Comparison of ENCODE assay signal across 31 cellular contexts in the genomic region with DNA sequence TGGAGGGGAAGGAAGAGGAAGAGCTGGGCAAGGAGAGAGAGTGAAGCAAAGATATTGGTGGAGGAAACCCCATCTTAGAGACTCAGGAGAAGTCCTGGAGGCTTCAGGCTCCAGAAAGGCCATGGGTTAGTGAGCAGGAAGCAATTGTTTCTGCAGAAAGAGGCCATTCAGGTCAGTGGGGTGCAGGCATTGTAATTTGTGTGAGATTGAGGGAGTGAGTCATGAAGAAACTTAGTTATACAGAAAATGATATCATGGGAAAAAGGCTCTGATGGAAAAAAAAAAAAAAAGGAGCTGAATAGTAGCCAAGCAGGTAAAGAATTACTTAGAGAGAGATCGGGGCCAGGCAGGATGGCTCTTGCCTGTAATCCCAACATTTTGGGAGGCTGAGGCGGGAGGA. TPM values are rescaled to one million over a fixed set of nuclear protein-coding genes. Genes with fewer than 3 reads are reported as not detected.
DNase-seq lines count a peak whose midpoint lies in the region; ATAC-seq and TF ChIP-seq lines count a peak whose summit lies in the region.
"Had no signal": no experiment of that assay in that cellular context is flagged by ENCODE, and none has a peak within 500 bp of the region (broad histone marks: within the 10 kb centered on the region; RNA-seq: fewer than 3 reads in every experiment).

No MANE protein-coding gene starts in this region.

- no peak overlapping the region for H3K9ac ChIP-seq in PC-3 (ENCODE audit: low read length)

- no peaks in the 10 kb centered on the region for H3K9me2 ChIP-seq in PC-3 (replicated peaks; ENCODE audit: low read length)

- no peak overlapping the region for H3K4me3 ChIP-seq in PC-3 (ENCODE audit: low read length)
- H3K4me3 ChIP-seq: adrenal gland, body of pancreas, gastrocnemius medialis, hepatocyte, lower lobe of right lung, suprapubic skin, upper lobe of right lung had no signal

- CTCF ChIA-PET in activated CD4-positive, alpha-beta T cell treated with anti-CD3 and anti-CD28 coated beads for 36 hours (lab: Charles Lee) = interaction anchor here (0.6 to 0.8 kb wide), 2 partner anchors 33 to 212 kb away, joined by 3 to 5 read pairs; no protein-coding TSS in a partner anchor
- CTCF ChIA-PET in PC-3 (lab: Charles Lee) = no interaction called here

- H3K36me3 Mint-ChIP-seq in activated CD4-positive, alpha-beta T cell treated with anti-CD3 and anti-CD28 coated beads for 36 hours (ENCODE audit: low read depth) = no peaks in the 10 kb centered on the region
- H3K36me3 Mint-ChIP-seq: stimulated activated effector memory CD8-positive, alpha-beta T cell treated with anti-CD3 and anti-CD28 coated beads, Interleukin-12 subunit alpha, Interleukin-12 subunit beta, amount 100 ng/mL, for 72 hours had no signal

- POLR2A ChIA-PET in activated CD4-positive, alpha-beta T cell treated with anti-CD3 and anti-CD28 coated beads for 36 hours (lab: Charles Lee) = interaction anchor here (0.5 to 0.6 kb wide), 3 partner anchors 18 to 190 kb away, joined by 3 to 4 read pairs (median 4); no protein-coding TSS in a partner anchor
- POLR2A ChIA-PET in PC-3 (lab: Charles Lee; ENCODE audit: unreplicated experiment) = no interaction called here

- H3K9me3 Mint-ChIP-seq in activated CD4-positive, alpha-beta T cell treated with anti-CD3 and anti-CD28 coated beads for 36 hours (ENCODE audit: low read depth) = no peaks in the 10 kb centered on the region
- H3K9me3 Mint-ChIP-seq: HFFc6; stimulated activated effector memory CD8-positive, alpha-beta T cell treated with anti-CD3 and anti-CD28 coated beads, Interleukin-12 subunit alpha, Interleukin-12 subunit beta, amount 100 ng/mL, for 72 hours had no signal

- TF ChIP-seq CTCF in PC-3 (conservative IDR thresholded peaks at IDR 0.05; ENCODE audit: low read depth, low read length) = no peak

- H3K36me3 ChIP-seq in PC-3 (ENCODE audit: low read depth, low read length) = no peaks in the 10 kb centered on the region
- H3K36me3 ChIP-seq: adrenal gland, gastrocnemius medialis, suprapubic skin, upper lobe of right lung had no signal

- intact Hi-C loops in activated CD4-positive, alpha-beta T cell treated with anti-CD3 and anti-CD28 coated beads for 36 hours (cut with DNase I, micrococcal nuclease) = no loop called here
- intact Hi-C loops in PC-3 (cut with micrococcal nuclease) = no loop called here

- H3K9me3 ChIP-seq in PC-3 (ENCODE audit: low read length) = no peaks in the 10 kb centered on the region
- H3K9me3 ChIP-seq: adrenal gland, body of pancreas, gastrocnemius medialis, lower lobe of right lung, suprapubic skin, upper lobe of right lung had no signal

- H2AFZ ChIP-seq in PC-3 (ENCODE audit: low read length) = no peak overlapping the region
- H2AFZ ChIP-seq: hepatocyte had no signal

- H3K4me1 Mint-ChIP-seq in activated CD4-positive, alpha-beta T cell treated with anti-CD3 and anti-CD28 coated beads for 36 hours = peaks cover 39% of the 10 kb centered on the region

- H3K4me1 ChIP-seq in PC-3 (ENCODE audit: insufficient read depth, low read length) = no peaks in the 10 kb centered on the region

- ATAC-seq in activated CD4-positive, alpha-beta T cell treated with anti-CD3 and anti-CD28 coated beads for 36 hours = peak; percentile 30
- ATAC-seq in GM19395 (IDR thresholded peaks at IDR 0.05; ENCODE audit: unreplicated experiment) (no peak), PC-3 (no peak), HG02610 (IDR thresholded peaks at IDR 0.05; ENCODE audit: unreplicated experiment) (no peak)
- ATAC-seq: body of pancreas; gastrocnemius medialis; lower lobe of right lung; naive thymus-derived CD8-positive, alpha-beta T cell; stimulated activated effector memory CD8-positive, alpha-beta T cell treated with anti-CD3 and anti-CD28 coated beads, Interleukin-12 subunit alpha, Interleukin-12 subunit beta, amount 100 ng/mL, for 72 hours; upper lobe of right lung had no signal

- H3K27me3 ChIP-seq in PC-3 (ENCODE audit: low read length) = peaks cover 56% of the 10 kb centered on the region
- H3K27me3 ChIP-seq: body of pancreas had no signal

- H3K4me3 Mint-ChIP-seq in activated CD4-positive, alpha-beta T cell treated with anti-CD3 and anti-CD28 coated beads for 36 hours = no peak overlapping the region
- H3K4me3 Mint-ChIP-seq: CD4-positive, CD25-positive, alpha-beta regulatory T cell; HFFc6; naive thymus-derived CD8-positive, alpha-beta T cell; stimulated activated effector memory CD8-positive, alpha-beta T cell treated with anti-CD3 and anti-CD28 coated beads, Interleukin-12 subunit alpha, Interleukin-12 subunit beta, amount 100 ng/mL, for 72 hours had no signal

- H3K4me2 ChIP-seq in PC-3 (ENCODE audit: low read length) = no peak overlapping the region
- H3K4me2 ChIP-seq: hepatocyte had no signal

- no peak overlapping the region for H3K27ac ChIP-seq in PC-3 (ENCODE audit: low read length)
- H3K27ac ChIP-seq: adrenal gland, body of pancreas, gastrocnemius medialis, hepatocyte, lower lobe of right lung, suprapubic skin, upper lobe of right lung had no signal

- DNase-seq in activated CD4-positive, alpha-beta T cell treated with anti-CD3 and anti-CD28 coated beads for 36 hours = peak; percentile 50
- DNase-seq in activated CD4-positive, alpha-beta T cell treated with anti-CD3 and anti-CD28 coated beads, Interleukin-2, amount 50 U/mL, for 1 hour = no peak
- DNase-seq in stimulated activated CD4-positive, alpha-beta T cell treated with anti-CD3 and anti-CD28 coated beads, Interleukin-15, amount 100 ng/mL, for 24 hours = peak; percentile 28
- DNase-seq in stimulated activated CD4-positive, alpha-beta T cell treated with anti-CD3 and anti-CD28 coated beads, Interleukin-4, amount 100 ng/mL, for 24 hours = no peak
- DNase-seq in amniotic epithelial cell (ENCODE audit: low read depth) (peak; percentile 49), PC-3 (no peak)
- DNase-seq: activated naive CD4-positive, alpha-beta T cell; adrenal gland; body of pancreas; CD4-positive, CD25-positive, alpha-beta regulatory T cell; DND-41; gastrocnemius medialis; GOT3; HFFc6; kidney glomerular epithelial cell; lower lobe of right lung; naive thymus-derived CD8-positive, alpha-beta T cell; NCI-H1092 treated with DMSO at 0.1 percent for 48 hours; NCI-H1694 treated with DMSO at 0.1 percent for 48 hours; NCI-H446 treated with DMSO at 0.1 percent for 48 hours; NCI-H82; occipital lobe; SIG-M5; SW 1271; T1000; upper lobe of right lung had no signal

- peaks cover 22% of the 10 kb centered on the region for H3K27me3 Mint-ChIP-seq in activated CD4-positive, alpha-beta T cell treated with anti-CD3 and anti-CD28 coated beads for 36 hours

- no peaks in the 10 kb centered on the region for H3F3A ChIP-seq in PC-3 (ENCODE audit: low read length, unreplicated experiment)

- H3K27ac Mint-ChIP-seq in activated CD4-positive, alpha-beta T cell treated with anti-CD3 and anti-CD28 coated beads for 36 hours = peak overlapping the region; percentile 65
- H3K27ac Mint-ChIP-seq: CD4-positive, CD25-positive, alpha-beta regulatory T cell; HFFc6; naive thymus-derived CD8-positive, alpha-beta T cell; stimulated activated effector memory CD8-positive, alpha-beta T cell treated with anti-CD3 and anti-CD28 coated beads, Interleukin-12 subunit alpha, Interleukin-12 subunit beta, amount 100 ng/mL, for 72 hours had no signal

- BruUV-seq in PC-3 (replicated peaks; lab: Mats Ljungman, UMichigan) = no TSS peak

- H4K20me1 ChIP-seq in PC-3 (ENCODE audit: low read length) = no peaks in the 10 kb centered on the region

- no peaks in the 10 kb centered on the region for H3K79me2 ChIP-seq in PC-3 (ENCODE audit: low read length)
- H3K79me2 ChIP-seq: hepatocyte had no signal

RNA-seq across cellular contexts. Expression of a gene that starts 4.0 kb away (rescaled TPM):
- 10 to 100 TPM; 12.0 to 15.7 TPM for total RNA-seq in activated CD4-positive, alpha-beta T cell treated with anti-CD3 and anti-CD28 coated beads for 36 hours
- total RNA-seq in PC-3 (2014; rRNA removed) = 17.1 and 24.5 TPM in 2 replicates

Comparison
In these comparisons a context has a peak if more than half of its experiments do, and no peak if none do; other contexts are left out.
1. DNase-seq: peak in activated CD4-positive, alpha-beta T cell treated with anti-CD3 and anti-CD28 coated beads for 36 hours (single experiment), stimulated activated CD4-positive, alpha-beta T cell treated with anti-CD3 and anti-CD28 coated beads, Interleukin-15, amount 100 ng/mL, for 24 hours (single experiment) and amniotic epithelial cell (single experiment); none in activated CD4-positive, alpha-beta T cell treated with anti-CD3 and anti-CD28 coated beads, Interleukin-2, amount 50 U/mL, for 1 hour (single experiment), stimulated activated CD4-positive, alpha-beta T cell treated with anti-CD3 and anti-CD28 coated beads, Interleukin-4, amount 100 ng/mL, for 24 hours (single experiment) and PC-3 (single experiment).